1 cellular context compared by ENCODE assay signal in the genomic region with DNA sequence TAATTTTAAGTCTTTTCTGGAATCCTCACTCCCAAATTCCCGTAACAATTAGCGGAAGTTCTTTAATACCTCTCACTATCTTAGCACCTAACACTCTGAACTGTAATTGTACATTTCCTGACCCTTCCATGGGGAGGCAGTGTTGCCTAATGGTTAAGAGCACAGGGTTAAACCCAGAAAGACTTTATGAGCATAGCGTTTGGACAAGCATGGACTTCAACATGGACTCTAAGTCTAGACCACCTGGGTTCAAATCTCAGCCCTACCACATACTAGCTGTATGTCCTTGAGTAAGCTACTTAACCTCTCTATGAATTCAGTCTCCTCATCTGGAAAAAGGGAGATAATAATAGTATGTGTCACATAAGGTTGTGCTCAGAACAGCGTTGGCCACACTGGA.
A peak's percentile ranks its signal among the peaks of the same experiment; 100 is the strongest.
TF ChIP-seq lines count a peak whose summit lies in the region.

No MANE protein-coding gene starts in this region.

TF ChIP-seq in HepG2, 621 proteins besides CTCF, POLR2A, EP300 and RAD21 (continued from another document and continues in another):
- TF ChIP-seq, protein P1, sequence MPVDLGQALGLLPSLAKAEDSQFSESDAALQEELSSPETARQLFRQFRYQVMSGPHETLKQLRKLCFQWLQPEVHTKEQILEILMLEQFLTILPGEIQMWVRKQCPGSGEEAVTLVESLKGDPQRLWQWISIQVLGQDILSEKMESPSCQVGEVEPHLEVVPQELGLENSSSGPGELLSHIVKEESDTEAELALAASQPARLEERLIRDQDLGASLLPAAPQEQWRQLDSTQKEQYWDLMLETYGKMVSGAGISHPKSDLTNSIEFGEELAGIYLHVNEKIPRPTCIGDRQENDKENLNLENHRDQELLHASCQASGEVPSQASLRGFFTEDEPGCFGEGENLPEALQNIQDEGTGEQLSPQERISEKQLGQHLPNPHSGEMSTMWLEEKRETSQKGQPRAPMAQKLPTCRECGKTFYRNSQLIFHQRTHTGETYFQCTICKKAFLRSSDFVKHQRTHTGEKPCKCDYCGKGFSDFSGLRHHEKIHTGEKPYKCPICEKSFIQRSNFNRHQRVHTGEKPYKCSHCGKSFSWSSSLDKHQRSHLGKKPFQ (CRISPR knock-in tag; IDR thresholded peaks at IDR 0.05; ENCODE audit: insufficient replicate concordance) = no peak
- TF ChIP-seq, protein P2, sequence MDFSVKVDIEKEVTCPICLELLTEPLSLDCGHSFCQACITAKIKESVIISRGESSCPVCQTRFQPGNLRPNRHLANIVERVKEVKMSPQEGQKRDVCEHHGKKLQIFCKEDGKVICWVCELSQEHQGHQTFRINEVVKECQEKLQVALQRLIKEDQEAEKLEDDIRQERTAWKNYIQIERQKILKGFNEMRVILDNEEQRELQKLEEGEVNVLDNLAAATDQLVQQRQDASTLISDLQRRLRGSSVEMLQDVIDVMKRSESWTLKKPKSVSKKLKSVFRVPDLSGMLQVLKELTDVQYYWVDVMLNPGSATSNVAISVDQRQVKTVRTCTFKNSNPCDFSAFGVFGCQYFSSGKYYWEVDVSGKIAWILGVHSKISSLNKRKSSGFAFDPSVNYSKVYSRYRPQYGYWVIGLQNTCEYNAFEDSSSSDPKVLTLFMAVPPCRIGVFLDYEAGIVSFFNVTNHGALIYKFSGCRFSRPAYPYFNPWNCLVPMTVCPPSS (IDR thresholded peaks at IDR 0.05) = no peak
- TF ChIP-seq, protein P3, sequence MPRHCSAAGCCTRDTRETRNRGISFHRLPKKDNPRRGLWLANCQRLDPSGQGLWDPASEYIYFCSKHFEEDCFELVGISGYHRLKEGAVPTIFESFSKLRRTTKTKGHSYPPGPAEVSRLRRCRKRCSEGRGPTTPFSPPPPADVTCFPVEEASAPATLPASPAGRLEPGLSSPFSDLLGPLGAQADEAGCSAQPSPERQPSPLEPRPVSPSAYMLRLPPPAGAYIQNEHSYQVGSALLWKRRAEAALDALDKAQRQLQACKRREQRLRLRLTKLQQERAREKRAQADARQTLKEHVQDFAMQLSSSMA (CRISPR knock-in tag; IDR thresholded peaks at IDR 0.05) = no peak
- TF ChIP-seq ZNF547 (CRISPR knock-in tag; IDR thresholded peaks at IDR 0.05) (no peak), SP4 (CRISPR knock-in tag; IDR thresholded peaks at IDR 0.05) (no peak), ZNF768 (CRISPR knock-in tag; IDR thresholded peaks at IDR 0.05) (no peak), ZNF460 (CRISPR knock-in tag; IDR thresholded peaks at IDR 0.05; ENCODE audit: borderline replicate concordance) (no peak), ESRRA (CRISPR knock-in tag; IDR thresholded peaks at IDR 0.05; ENCODE audit: low read depth) (no peak), WIZ (CRISPR knock-in tag; IDR thresholded peaks at IDR 0.05) (no peak), ZNF446 (CRISPR knock-in tag; IDR thresholded peaks at IDR 0.05) (no peak), TBL1XR1 (IDR thresholded peaks at IDR 0.05; ENCODE audit: borderline replicate concordance, low read length, partially characterized antibody) (no peak), ZBTB8A (CRISPR knock-in tag; IDR thresholded peaks at IDR 0.05; ENCODE audit: borderline replicate concordance, low read depth) (no peak), SP140L (CRISPR knock-in tag; IDR thresholded peaks at IDR 0.05; ENCODE audit: borderline replicate concordance) (no peak), ERF (CRISPR knock-in tag; IDR thresholded peaks at IDR 0.05) (0 out of 2 replicates have a peak, but pooled peaks have one; percentile 39), RBFOX2 (IDR thresholded peaks at IDR 0.05; ENCODE audit: low read depth, low read length) (no peak), NCOA5 (CRISPR knock-in tag; IDR thresholded peaks at IDR 0.05) (no peak), SALL1 (CRISPR knock-in tag; IDR thresholded peaks at IDR 0.05) (no peak), ZFY (CRISPR knock-in tag; IDR thresholded peaks at IDR 0.05) (no peak), SSRP1 (CRISPR knock-in tag; IDR thresholded peaks at IDR 0.05) (0 out of 2 replicates have a peak, but pooled peaks have one; percentile 61), XRCC5 (optimal IDR thresholded peaks at IDR 0.05; ENCODE audit: low read length) (no peak), ZBTB38 (CRISPR knock-in tag; IDR thresholded peaks at IDR 0.05) (no peak), NFRKB (IDR thresholded peaks at IDR 0.05) (no peak), POLR2G (IDR thresholded peaks at IDR 0.05; ENCODE audit: low read depth, low read length) (no peak), ZNF44 (CRISPR knock-in tag; IDR thresholded peaks at IDR 0.05) (no peak), TEAD3 (CRISPR knock-in tag; optimal IDR thresholded peaks at IDR 0.05; ENCODE audit: borderline replicate concordance) (peak; percentile 40), ZNF552 (CRISPR knock-in tag; IDR thresholded peaks at IDR 0.05; ENCODE audit: borderline replicate concordance) (no peak), ZNF17 (CRISPR knock-in tag; IDR thresholded peaks at IDR 0.05) (no peak), ZNF180 (CRISPR knock-in tag; IDR thresholded peaks at IDR 0.05; ENCODE audit: borderline replicate concordance, low read depth) (no peak), MAFG (CRISPR knock-in tag; IDR thresholded peaks at IDR 0.05) (no peak), ZNF780A (CRISPR knock-in tag; IDR thresholded peaks at IDR 0.05) (no peak), FOXO1 (CRISPR knock-in tag; IDR thresholded peaks at IDR 0.05) (no peak), ZNF792 (CRISPR knock-in tag; IDR thresholded peaks at IDR 0.05) (no peak)
- TF ChIP-seq, protein P4, sequence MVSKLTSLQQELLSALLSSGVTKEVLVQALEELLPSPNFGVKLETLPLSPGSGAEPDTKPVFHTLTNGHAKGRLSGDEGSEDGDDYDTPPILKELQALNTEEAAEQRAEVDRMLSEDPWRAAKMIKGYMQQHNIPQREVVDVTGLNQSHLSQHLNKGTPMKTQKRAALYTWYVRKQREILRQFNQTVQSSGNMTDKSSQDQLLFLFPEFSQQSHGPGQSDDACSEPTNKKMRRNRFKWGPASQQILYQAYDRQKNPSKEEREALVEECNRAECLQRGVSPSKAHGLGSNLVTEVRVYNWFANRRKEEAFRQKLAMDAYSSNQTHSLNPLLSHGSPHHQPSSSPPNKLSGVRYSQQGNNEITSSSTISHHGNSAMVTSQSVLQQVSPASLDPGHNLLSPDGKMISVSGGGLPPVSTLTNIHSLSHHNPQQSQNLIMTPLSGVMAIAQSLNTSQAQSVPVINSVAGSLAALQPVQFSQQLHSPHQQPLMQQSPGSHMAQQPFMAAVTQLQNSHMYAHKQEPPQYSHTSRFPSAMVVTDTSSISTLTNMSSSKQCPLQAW (CRISPR knock-in tag; IDR thresholded peaks at IDR 0.05) = peak; percentile 51; the same call in 1 of the 2 replicates
- TF ChIP-seq, protein P5, sequence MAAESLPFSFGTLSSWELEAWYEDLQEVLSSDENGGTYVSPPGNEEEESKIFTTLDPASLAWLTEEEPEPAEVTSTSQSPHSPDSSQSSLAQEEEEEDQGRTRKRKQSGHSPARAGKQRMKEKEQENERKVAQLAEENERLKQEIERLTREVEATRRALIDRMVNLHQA (CRISPR knock-in tag; IDR thresholded peaks at IDR 0.05) = no peak
- TF ChIP-seq, protein P6, sequence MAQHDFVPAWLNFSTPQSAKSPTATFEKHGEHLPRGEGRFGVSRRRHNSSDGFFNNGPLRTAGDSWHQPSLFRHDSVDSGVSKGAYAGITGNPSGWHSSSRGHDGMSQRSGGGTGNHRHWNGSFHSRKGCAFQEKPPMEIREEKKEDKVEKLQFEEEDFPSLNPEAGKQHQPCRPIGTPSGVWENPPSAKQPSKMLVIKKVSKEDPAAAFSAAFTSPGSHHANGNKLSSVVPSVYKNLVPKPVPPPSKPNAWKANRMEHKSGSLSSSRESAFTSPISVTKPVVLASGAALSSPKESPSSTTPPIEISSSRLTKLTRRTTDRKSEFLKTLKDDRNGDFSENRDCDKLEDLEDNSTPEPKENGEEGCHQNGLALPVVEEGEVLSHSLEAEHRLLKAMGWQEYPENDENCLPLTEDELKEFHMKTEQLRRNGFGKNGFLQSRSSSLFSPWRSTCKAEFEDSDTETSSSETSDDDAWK (CRISPR knock-in tag; IDR thresholded peaks at IDR 0.05) = no peak
- TF ChIP-seq, protein P7, sequence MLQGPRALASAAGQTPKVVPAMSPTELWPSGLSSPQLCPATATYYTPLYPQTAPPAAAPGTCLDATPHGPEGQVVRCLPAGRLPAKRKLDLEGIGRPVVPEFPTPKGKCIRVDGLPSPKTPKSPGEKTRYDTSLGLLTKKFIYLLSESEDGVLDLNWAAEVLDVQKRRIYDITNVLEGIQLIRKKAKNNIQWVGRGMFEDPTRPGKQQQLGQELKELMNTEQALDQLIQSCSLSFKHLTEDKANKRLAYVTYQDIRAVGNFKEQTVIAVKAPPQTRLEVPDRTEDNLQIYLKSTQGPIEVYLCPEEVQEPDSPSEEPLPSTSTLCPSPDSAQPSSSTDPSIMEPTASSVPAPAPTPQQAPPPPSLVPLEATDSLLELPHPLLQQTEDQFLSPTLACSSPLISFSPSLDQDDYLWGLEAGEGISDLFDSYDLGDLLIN (CRISPR knock-in tag; IDR thresholded peaks at IDR 0.05; ENCODE audit: borderline replicate concordance) = no peak
- TF ChIP-seq, protein P8, sequence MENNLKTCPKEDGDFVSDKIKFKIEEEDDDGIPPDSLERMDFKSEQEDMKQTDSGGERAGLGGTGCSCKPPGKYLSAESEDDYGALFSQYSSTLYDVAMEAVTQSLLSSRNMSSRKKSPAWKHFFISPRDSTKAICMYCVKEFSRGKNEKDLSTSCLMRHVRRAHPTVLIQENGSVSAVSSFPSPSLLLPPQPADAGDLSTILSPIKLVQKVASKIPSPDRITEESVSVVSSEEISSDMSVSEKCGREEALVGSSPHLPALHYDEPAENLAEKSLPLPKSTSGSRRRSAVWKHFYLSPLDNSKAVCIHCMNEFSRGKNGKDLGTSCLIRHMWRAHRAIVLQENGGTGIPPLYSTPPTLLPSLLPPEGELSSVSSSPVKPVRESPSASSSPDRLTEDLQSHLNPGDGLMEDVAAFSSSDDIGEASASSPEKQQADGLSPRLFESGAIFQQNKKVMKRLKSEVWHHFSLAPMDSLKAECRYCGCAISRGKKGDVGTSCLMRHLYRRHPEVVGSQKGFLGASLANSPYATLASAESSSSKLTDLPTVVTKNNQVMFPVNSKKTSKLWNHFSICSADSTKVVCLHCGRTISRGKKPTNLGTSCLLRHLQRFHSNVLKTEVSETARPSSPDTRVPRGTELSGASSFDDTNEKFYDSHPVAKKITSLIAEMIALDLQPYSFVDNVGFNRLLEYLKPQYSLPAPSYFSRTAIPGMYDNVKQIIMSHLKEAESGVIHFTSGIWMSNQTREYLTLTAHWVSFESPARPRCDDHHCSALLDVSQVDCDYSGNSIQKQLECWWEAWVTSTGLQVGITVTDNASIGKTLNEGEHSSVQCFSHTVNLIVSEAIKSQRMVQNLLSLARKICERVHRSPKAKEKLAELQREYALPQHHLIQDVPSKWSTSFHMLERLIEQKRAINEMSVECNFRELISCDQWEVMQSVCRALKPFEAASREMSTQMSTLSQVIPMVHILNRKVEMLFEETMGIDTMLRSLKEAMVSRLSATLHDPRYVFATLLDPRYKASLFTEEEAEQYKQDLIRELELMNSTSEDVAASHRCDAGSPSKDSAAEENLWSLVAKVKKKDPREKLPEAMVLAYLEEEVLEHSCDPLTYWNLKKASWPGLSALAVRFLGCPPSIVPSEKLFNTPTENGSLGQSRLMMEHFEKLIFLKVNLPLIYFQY (CRISPR knock-in tag; IDR thresholded peaks at IDR 0.05; ENCODE audit: borderline replicate concordance) = no peak
- TF ChIP-seq, protein P9, sequence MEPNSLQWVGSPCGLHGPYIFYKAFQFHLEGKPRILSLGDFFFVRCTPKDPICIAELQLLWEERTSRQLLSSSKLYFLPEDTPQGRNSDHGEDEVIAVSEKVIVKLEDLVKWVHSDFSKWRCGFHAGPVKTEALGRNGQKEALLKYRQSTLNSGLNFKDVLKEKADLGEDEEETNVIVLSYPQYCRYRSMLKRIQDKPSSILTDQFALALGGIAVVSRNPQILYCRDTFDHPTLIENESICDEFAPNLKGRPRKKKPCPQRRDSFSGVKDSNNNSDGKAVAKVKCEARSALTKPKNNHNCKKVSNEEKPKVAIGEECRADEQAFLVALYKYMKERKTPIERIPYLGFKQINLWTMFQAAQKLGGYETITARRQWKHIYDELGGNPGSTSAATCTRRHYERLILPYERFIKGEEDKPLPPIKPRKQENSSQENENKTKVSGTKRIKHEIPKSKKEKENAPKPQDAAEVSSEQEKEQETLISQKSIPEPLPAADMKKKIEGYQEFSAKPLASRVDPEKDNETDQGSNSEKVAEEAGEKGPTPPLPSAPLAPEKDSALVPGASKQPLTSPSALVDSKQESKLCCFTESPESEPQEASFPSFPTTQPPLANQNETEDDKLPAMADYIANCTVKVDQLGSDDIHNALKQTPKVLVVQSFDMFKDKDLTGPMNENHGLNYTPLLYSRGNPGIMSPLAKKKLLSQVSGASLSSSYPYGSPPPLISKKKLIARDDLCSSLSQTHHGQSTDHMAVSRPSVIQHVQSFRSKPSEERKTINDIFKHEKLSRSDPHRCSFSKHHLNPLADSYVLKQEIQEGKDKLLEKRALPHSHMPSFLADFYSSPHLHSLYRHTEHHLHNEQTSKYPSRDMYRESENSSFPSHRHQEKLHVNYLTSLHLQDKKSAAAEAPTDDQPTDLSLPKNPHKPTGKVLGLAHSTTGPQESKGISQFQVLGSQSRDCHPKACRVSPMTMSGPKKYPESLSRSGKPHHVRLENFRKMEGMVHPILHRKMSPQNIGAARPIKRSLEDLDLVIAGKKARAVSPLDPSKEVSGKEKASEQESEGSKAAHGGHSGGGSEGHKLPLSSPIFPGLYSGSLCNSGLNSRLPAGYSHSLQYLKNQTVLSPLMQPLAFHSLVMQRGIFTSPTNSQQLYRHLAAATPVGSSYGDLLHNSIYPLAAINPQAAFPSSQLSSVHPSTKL (CRISPR knock-in tag; IDR thresholded peaks at IDR 0.05) = peak; percentile 59; the same call in 1 of the 2 replicates
- TF ChIP-seq, protein P10, sequence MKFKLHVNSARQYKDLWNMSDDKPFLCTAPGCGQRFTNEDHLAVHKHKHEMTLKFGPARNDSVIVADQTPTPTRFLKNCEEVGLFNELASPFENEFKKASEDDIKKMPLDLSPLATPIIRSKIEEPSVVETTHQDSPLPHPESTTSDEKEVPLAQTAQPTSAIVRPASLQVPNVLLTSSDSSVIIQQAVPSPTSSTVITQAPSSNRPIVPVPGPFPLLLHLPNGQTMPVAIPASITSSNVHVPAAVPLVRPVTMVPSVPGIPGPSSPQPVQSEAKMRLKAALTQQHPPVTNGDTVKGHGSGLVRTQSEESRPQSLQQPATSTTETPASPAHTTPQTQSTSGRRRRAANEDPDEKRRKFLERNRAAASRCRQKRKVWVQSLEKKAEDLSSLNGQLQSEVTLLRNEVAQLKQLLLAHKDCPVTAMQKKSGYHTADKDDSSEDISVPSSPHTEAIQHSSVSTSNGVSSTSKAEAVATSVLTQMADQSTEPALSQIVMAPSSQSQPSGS (CRISPR knock-in tag; IDR thresholded peaks at IDR 0.05) = no peak
- TF ChIP-seq, protein P11, sequence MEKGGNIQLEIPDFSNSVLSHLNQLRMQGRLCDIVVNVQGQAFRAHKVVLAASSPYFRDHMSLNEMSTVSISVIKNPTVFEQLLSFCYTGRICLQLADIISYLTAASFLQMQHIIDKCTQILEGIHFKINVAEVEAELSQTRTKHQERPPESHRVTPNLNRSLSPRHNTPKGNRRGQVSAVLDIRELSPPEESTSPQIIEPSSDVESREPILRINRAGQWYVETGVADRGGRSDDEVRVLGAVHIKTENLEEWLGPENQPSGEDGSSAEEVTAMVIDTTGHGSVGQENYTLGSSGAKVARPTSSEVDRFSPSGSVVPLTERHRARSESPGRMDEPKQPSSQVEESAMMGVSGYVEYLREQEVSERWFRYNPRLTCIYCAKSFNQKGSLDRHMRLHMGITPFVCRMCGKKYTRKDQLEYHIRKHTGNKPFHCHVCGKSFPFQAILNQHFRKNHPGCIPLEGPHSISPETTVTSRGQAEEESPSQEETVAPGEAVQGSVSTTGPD (CRISPR knock-in tag; IDR thresholded peaks at IDR 0.05) = no peak
